ENCODE assay signal across 1 cellular context in the genomic region with DNA sequence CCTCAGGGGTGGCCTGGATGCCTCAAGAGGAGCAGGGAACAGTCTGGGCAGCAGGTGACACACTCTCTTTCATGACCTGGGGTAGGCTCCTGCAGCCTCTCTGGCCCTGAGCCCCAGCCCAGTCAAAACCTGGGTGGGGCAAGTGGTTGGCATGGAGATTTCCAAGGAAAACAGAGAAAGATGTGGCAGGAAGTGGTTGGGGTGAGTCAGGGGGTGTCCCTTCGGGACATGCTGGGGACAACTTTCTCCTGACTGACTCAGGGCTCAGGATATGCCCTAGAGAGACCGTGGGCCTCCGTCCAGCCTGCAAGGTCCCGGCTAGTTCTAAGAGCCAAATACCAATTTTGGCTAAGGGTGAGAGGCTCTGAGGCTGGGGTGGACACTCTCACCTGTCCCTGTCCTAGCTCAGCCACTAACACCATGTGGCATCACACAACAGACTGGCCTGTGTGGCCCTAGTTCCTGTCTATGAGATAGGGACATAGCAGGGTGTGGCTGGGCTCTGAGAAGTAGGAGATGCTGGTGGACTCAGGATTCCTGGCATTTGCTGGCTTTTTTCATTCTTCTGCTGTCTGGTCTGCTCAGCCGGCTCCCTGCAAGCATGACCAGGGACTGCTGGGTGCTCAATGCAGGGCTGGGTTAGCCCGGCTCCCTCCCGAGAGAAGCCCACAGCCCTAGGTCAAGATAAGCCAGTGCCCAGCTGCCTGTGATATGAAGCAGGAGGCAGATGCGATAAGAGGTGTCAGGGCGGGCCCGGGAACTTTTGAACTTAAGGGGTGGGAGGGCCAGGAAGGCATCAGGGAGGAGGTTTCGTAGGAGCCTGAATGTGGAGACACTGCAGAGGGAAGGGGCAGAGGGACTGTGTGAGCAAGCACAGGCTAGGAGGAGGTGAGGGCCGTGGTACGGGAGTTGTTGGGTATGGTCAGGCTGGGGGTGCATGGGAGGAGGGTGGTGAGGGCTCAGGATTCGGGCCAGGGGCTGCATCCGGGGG.
TF ChIP-seq lines count a peak whose summit lies in the region.

No MANE protein-coding gene starts in this region.

TF ChIP-seq in endothelial cell of umbilical vein, 7 proteins besides CTCF, POLR2A, EP300 and RAD21:
- TF ChIP-seq FOS (IDR thresholded peaks at IDR 0.05; ENCODE audit: borderline replicate concordance, insufficient read depth, low read length) = peak; percentile 33
- TF ChIP-seq POLR2AphosphoS5 (IDR thresholded peaks at IDR 0.05; ENCODE audit: insufficient read depth, low read depth, low read length) = no peak
- TF ChIP-seq, protein P1, sequence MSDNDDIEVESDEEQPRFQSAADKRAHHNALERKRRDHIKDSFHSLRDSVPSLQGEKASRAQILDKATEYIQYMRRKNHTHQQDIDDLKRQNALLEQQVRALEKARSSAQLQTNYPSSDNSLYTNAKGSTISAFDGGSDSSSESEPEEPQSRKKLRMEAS (IDR thresholded peaks at IDR 0.05; ENCODE audit: insufficient read depth, insufficient read length) = no peak
- no peak for TF ChIP-seq EZH2 (IDR thresholded peaks at IDR 0.05; ENCODE audit: borderline replicate concordance, low read depth, low read length, severe bottlenecking)
- TF ChIP-seq MYC (IDR thresholded peaks at IDR 0.05; ENCODE audit: low read depth, low read length) = no peak
